8 cellular contexts compared by ENCODE assay signal in genomic region chr5:66958984-66959641, GRCh38.
DNase-seq lines count a peak whose midpoint lies in the region; ATAC-seq and TF ChIP-seq lines count a peak whose summit lies in the region.

No MANE protein-coding gene starts in this region.

- H3K4me3 Mint-ChIP-seq in WTC11, result peak overlapping the region; percentile 57
- peak overlapping the region; percentile 32 for H3K4me3 Mint-ChIP-seq in progenitor cell of endocrine pancreas (ENCODE audit: low read depth)

- H3K9me3 ChIP-seq in right atrium auricular region, result no peaks in the 10 kb centered on the region

- peaks cover 0 to 53% of the 10 kb centered on the region in 2 donors for H3K4me1 ChIP-seq in right atrium auricular region

- H3K36me3 Mint-ChIP-seq in WTC11 (no peaks in the 10 kb centered on the region), progenitor cell of endocrine pancreas (ENCODE audit: insufficient read depth) (no peaks in the 10 kb centered on the region)

- peak overlapping the region; percentile 34 to 47 for H3K4me3 ChIP-seq in right atrium auricular region

- H3K27me3 Mint-ChIP-seq in WTC11 (ENCODE audit: low read depth) (no peaks in the 10 kb centered on the region), progenitor cell of endocrine pancreas (no peaks in the 10 kb centered on the region)

- no peaks in the 10 kb centered on the region for H3K9me3 Mint-ChIP-seq in WTC11
- no peaks in the 10 kb centered on the region for H3K9me3 Mint-ChIP-seq in progenitor cell of endocrine pancreas (ENCODE audit: low read depth)

- peaks cover 54% of the 10 kb centered on the region for H3K4me1 Mint-ChIP-seq in WTC11
- peaks cover 31% of the 10 kb centered on the region for H3K4me1 Mint-ChIP-seq in progenitor cell of endocrine pancreas (ENCODE audit: low read depth)

- H3K27ac Mint-ChIP-seq in WTC11 (no peak overlapping the region; the same call in 1 of the 2 replicates), progenitor cell of endocrine pancreas (no peak overlapping the region)

- H3K27me3 ChIP-seq in right atrium auricular region, result no peaks in the 10 kb centered on the region

- no peak for TF ChIP-seq CTCF in WTC11 (IDR thresholded peaks at IDR 0.05)
- TF ChIP-seq CTCF in right atrium auricular region (IDR thresholded peaks at IDR 0.05), result no peak
- no peak for TF ChIP-seq CTCF in progenitor cell of endocrine pancreas (IDR thresholded peaks at IDR 0.05; ENCODE audit: unreplicated experiment)
- no peak for TF ChIP-seq CTCF in GM20000 (IDR thresholded peaks at IDR 0.05; ENCODE audit: extremely low read depth, missing control alignments)
- no peak for TF ChIP-seq CTCF in GM13977 (IDR thresholded peaks at IDR 0.05; ENCODE audit: extremely low read depth, insufficient read depth, missing control alignments)

- CTCF ChIA-PET in WTC11 (lab: Charles Lee), result interaction anchor here (1.7 kb wide), 1 partner anchor 207 kb away, joined by 4 read pairs; no protein-coding TSS in a partner anchor

- no peaks in the 10 kb centered on the region for H3K36me3 ChIP-seq in right atrium auricular region

- peak; percentile 76 for DNase-seq in EL
- DNase-seq in WTC11 (ENCODE audit: low spot score), result peak; percentile 15
- no peak for DNase-seq in right atrium auricular region (ENCODE audit: low spot score)
- no peak for DNase-seq in progenitor cell of endocrine pancreas (ENCODE audit: low spot score, unreplicated experiment)
- DNase-seq in NCI-H510A (lab: John Stamatoyannopoulos, UW), result no peak
- no peak for DNase-seq in stimulated activated CD4-positive, alpha-beta T cell treated with anti-CD3 and anti-CD28 coated beads, Interleukin-2, amount 100 ng/mL, for 24 hours
- no peak for DNase-seq in GM20000 (ENCODE audit: low spot score)
- DNase-seq in GM13977 (ENCODE audit: low spot score), result no peak

- in situ Hi-C loops in GM13977 (cut with MboI; ENCODE audit: low pct_unique_long_range_greater_than_20kb, low sequenced_read_pairs, unreplicated experiment), result no loop called here

- ATAC-seq in WTC11, result peak; percentile 50; the same call in 1 of the 2 replicates

- POLR2A ChIA-PET in WTC11 (lab: Charles Lee), result no interaction called here

- peak overlapping the region; percentile 67 to 79 for H3K27ac ChIP-seq in right atrium auricular region

TF ChIP-seq in WTC11, 78 proteins besides CTCF, POLR2A, EP300 and RAD21 (continues in another document):
- TF ChIP-seq KAT7 (CRISPR knock-in tag; IDR thresholded peaks at IDR 0.05; ENCODE audit: borderline replicate concordance) (no peak), ESRRA (CRISPR knock-in tag; IDR thresholded peaks at IDR 0.05; ENCODE audit: borderline replicate concordance) (no peak), ZNF671 (CRISPR knock-in tag; IDR thresholded peaks at IDR 0.05) (no peak), ZNF232 (CRISPR knock-in tag; IDR thresholded peaks at IDR 0.05) (no peak), ZNF423 (CRISPR knock-in tag; IDR thresholded peaks at IDR 0.05) (no peak), E2F5 (CRISPR knock-in tag; IDR thresholded peaks at IDR 0.05) (no peak), IRF1 (CRISPR knock-in tag; IDR thresholded peaks at IDR 0.05) (no peak), PRRX2 (CRISPR knock-in tag; IDR thresholded peaks at IDR 0.05) (no peak), EMX1 (CRISPR knock-in tag; IDR thresholded peaks at IDR 0.05) (no peak), GABPB1 (CRISPR knock-in tag; IDR thresholded peaks at IDR 0.05) (no peak), TEAD4 (CRISPR knock-in tag; IDR thresholded peaks at IDR 0.05) (no peak)
- TF ChIP-seq, protein P1, sequence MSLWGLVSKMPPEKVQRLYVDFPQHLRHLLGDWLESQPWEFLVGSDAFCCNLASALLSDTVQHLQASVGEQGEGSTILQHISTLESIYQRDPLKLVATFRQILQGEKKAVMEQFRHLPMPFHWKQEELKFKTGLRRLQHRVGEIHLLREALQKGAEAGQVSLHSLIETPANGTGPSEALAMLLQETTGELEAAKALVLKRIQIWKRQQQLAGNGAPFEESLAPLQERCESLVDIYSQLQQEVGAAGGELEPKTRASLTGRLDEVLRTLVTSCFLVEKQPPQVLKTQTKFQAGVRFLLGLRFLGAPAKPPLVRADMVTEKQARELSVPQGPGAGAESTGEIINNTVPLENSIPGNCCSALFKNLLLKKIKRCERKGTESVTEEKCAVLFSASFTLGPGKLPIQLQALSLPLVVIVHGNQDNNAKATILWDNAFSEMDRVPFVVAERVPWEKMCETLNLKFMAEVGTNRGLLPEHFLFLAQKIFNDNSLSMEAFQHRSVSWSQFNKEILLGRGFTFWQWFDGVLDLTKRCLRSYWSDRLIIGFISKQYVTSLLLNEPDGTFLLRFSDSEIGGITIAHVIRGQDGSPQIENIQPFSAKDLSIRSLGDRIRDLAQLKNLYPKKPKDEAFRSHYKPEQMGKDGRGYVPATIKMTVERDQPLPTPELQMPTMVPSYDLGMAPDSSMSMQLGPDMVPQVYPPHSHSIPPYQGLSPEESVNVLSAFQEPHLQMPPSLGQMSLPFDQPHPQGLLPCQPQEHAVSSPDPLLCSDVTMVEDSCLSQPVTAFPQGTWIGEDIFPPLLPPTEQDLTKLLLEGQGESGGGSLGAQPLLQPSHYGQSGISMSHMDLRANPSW (CRISPR knock-in tag; conservative IDR thresholded peaks at IDR 0.05; ENCODE audit: low read depth), result no peak
- TF ChIP-seq, protein P2, sequence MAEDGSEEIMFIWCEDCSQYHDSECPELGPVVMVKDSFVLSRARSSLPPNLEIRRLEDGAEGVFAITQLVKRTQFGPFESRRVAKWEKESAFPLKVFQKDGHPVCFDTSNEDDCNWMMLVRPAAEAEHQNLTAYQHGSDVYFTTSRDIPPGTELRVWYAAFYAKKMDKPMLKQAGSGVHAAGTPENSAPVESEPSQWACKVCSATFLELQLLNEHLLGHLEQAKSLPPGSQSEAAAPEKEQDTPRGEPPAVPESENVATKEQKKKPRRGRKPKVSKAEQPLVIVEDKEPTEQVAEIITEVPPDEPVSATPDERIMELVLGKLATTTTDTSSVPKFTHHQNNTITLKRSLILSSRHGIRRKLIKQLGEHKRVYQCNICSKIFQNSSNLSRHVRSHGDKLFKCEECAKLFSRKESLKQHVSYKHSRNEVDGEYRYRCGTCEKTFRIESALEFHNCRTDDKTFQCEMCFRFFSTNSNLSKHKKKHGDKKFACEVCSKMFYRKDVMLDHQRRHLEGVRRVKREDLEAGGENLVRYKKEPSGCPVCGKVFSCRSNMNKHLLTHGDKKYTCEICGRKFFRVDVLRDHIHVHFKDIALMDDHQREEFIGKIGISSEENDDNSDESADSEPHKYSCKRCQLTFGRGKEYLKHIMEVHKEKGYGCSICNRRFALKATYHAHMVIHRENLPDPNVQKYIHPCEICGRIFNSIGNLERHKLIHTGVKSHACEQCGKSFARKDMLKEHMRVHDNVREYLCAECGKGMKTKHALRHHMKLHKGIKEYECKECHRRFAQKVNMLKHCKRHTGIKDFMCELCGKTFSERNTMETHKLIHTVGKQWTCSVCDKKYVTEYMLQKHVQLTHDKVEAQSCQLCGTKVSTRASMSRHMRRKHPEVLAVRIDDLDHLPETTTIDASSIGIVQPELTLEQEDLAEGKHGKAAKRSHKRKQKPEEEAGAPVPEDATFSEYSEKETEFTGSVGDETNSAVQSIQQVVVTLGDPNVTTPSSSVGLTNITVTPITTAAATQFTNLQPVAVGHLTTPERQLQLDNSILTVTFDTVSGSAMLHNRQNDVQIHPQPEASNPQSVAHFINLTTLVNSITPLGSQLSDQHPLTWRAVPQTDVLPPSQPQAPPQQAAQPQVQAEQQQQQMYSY (CRISPR knock-in tag; IDR thresholded peaks at IDR 0.05), result no peak
- TF ChIP-seq, protein P3, sequence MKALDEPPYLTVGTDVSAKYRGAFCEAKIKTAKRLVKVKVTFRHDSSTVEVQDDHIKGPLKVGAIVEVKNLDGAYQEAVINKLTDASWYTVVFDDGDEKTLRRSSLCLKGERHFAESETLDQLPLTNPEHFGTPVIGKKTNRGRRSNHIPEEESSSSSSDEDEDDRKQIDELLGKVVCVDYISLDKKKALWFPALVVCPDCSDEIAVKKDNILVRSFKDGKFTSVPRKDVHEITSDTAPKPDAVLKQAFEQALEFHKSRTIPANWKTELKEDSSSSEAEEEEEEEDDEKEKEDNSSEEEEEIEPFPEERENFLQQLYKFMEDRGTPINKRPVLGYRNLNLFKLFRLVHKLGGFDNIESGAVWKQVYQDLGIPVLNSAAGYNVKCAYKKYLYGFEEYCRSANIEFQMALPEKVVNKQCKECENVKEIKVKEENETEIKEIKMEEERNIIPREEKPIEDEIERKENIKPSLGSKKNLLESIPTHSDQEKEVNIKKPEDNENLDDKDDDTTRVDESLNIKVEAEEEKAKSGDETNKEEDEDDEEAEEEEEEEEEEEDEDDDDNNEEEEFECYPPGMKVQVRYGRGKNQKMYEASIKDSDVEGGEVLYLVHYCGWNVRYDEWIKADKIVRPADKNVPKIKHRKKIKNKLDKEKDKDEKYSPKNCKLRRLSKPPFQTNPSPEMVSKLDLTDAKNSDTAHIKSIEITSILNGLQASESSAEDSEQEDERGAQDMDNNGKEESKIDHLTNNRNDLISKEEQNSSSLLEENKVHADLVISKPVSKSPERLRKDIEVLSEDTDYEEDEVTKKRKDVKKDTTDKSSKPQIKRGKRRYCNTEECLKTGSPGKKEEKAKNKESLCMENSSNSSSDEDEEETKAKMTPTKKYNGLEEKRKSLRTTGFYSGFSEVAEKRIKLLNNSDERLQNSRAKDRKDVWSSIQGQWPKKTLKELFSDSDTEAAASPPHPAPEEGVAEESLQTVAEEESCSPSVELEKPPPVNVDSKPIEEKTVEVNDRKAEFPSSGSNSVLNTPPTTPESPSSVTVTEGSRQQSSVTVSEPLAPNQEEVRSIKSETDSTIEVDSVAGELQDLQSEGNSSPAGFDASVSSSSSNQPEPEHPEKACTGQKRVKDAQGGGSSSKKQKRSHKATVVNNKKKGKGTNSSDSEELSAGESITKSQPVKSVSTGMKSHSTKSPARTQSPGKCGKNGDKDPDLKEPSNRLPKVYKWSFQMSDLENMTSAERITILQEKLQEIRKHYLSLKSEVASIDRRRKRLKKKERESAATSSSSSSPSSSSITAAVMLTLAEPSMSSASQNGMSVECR (CRISPR knock-in tag; IDR thresholded peaks at IDR 0.05; ENCODE audit: borderline replicate concordance), result no peak

Comparison
In these comparisons a context has a peak if more than half of its experiments do, and no peak if none do; other contexts are left out.
1. DNase-seq: peak in EL (single experiment) and WTC11 (single experiment); none in right atrium auricular region (single experiment), progenitor cell of endocrine pancreas (single experiment), NCI-H510A (single experiment), stimulated activated CD4-positive, alpha-beta T cell treated with anti-CD3 and anti-CD28 coated beads, Interleukin-2, amount 100 ng/mL, for 24 hours (0 of 2), GM20000 (single experiment) and GM13977 (single experiment).